Comparison of ENCODE assay signal across 14 cellular contexts in genomic region chr10:129962092-129962494, GRCh38. TPM values are rescaled to one million over a fixed set of nuclear protein-coding genes. Genes with fewer than 3 reads are reported as not detected.
A peak's percentile ranks its signal among the peaks of the same experiment; 100 is the strongest.
DNase-seq lines count a peak whose midpoint lies in the region; ATAC-seq and TF ChIP-seq lines count a peak whose summit lies in the region.
"Had no signal": no experiment of that assay in that cellular context is flagged by ENCODE, and none has a peak within 500 bp of the region (broad histone marks: within the 10 kb centered on the region; RNA-seq: fewer than 3 reads in every experiment).

No MANE protein-coding gene starts in this region.

- H3K4me3 ChIP-seq in left ventricle myocardium inferior (peak overlapping the region; percentile 75), skeletal muscle satellite cell (ENCODE audit: low read length) (peak overlapping the region; percentile 90)
- H3K4me3 ChIP-seq: GM12878 had no signal

- ATAC-seq in GM18873 (IDR thresholded peaks at IDR 0.05; ENCODE audit: low FRiP score, unreplicated experiment), result no peak
- ATAC-seq: GM12878, PC-3 had no signal

- H3K27ac Mint-ChIP-seq in T-helper 1 cell treated with Interleukin-12 subunit alpha and Interleukin-12 subunit beta and Interleukin-4 antibody, amounts not matched to agents 30 μg/mL and 1 μg/mL, for 36 hours, result peak overlapping the region; percentile 37

- H3K9me3 ChIP-seq in left ventricle myocardium inferior (replicated peaks), result no peaks in the 10 kb centered on the region
- no peaks in the 10 kb centered on the region for H3K9me3 ChIP-seq in skeletal muscle satellite cell (replicated peaks; ENCODE audit: low read length)

- H3K36me3 Mint-ChIP-seq in T-helper 1 cell treated with Interleukin-12 subunit alpha and Interleukin-12 subunit beta and Interleukin-4 antibody, amounts not matched to agents 30 μg/mL and 1 μg/mL, for 36 hours (ENCODE audit: low read depth), result peaks cover 2% of the 10 kb centered on the region

- H3K36me3 ChIP-seq in left ventricle myocardium inferior (no peaks in the 10 kb centered on the region), skeletal muscle satellite cell (ENCODE audit: insufficient read depth, low read length) (peaks cover 9% of the 10 kb centered on the region)

- TF ChIP-seq CTCF in left ventricle myocardium inferior (IDR thresholded peaks at IDR 0.05; ENCODE audit: borderline replicate concordance), result no peak

- H3K9me3 Mint-ChIP-seq in T-helper 1 cell treated with Interleukin-12 subunit alpha and Interleukin-12 subunit beta and Interleukin-4 antibody, amounts not matched to agents 30 μg/mL and 1 μg/mL, for 36 hours, result no peaks in the 10 kb centered on the region

- peak overlapping the region; percentile 89 for H3K9ac ChIP-seq in skeletal muscle satellite cell (ENCODE audit: low read depth, low read length)

- intact Hi-C loops in left ventricle myocardium inferior (cut with micrococcal nuclease), result no loop called here

- H3K4me1 ChIP-seq in left ventricle myocardium inferior (peaks cover 54% of the 10 kb centered on the region), skeletal muscle satellite cell (ENCODE audit: control insufficient read depth, insufficient read depth, low read length) (peaks cover 17% of the 10 kb centered on the region)

- H3K4me3 Mint-ChIP-seq in T-helper 1 cell treated with Interleukin-12 subunit alpha and Interleukin-12 subunit beta and Interleukin-4 antibody, amounts not matched to agents 30 μg/mL and 1 μg/mL, for 36 hours, result no peak overlapping the region

- H3K27me3 Mint-ChIP-seq in T-helper 1 cell treated with Interleukin-12 subunit alpha and Interleukin-12 subunit beta and Interleukin-4 antibody, amounts not matched to agents 30 μg/mL and 1 μg/mL, for 36 hours (ENCODE audit: low read depth), result peaks cover 68% of the 10 kb centered on the region

- H3K4me1 Mint-ChIP-seq in T-helper 1 cell treated with Interleukin-12 subunit alpha and Interleukin-12 subunit beta and Interleukin-4 antibody, amounts not matched to agents 30 μg/mL and 1 μg/mL, for 36 hours (ENCODE audit: low read depth), result peaks cover 13% of the 10 kb centered on the region

- DNase-seq in T-helper 1 cell, result no peak
- DNase-seq in MV-4-11 (lab: John Stamatoyannopoulos, UW), result peak; percentile 20
- DNase-seq in left ventricle myocardium inferior, result no peak
- no peak for DNase-seq in D341Med (ENCODE audit: low spot score)
- no peak for DNase-seq in stimulated activated CD4-positive, alpha-beta T cell treated with anti-CD3 and anti-CD28 coated beads, Interleukin-15, amount 100 ng/mL, for 24 hours
- DNase-seq: amygdala; mammary epithelial cell; PC-3; stimulated activated CD4-positive, alpha-beta T cell treated with anti-CD3 and anti-CD28 coated beads, Interleukin-2, amount 100 ng/mL, for 48 hours had no signal

- peak overlapping the region; percentile 70 for H3K4me2 ChIP-seq in skeletal muscle satellite cell (ENCODE audit: low read length)

- peak overlapping the region; percentile 93 for H3K27ac ChIP-seq in left ventricle myocardium inferior (replicated peaks)

- peaks cover 99% of the 10 kb centered on the region for H3K27me3 ChIP-seq in left ventricle myocardium inferior (ENCODE audit: low read depth)
- H3K27me3 ChIP-seq in skeletal muscle satellite cell (ENCODE audit: control insufficient read depth, insufficient read depth, low read length), result peaks cover 38% of the 10 kb centered on the region

RNA-seq across cellular contexts. Expression of gene EBF3, which starts 2.0 kb away (rescaled TPM):
- total RNA-seq in left ventricle myocardium inferior, result 6.2 TPM
- 12.9 and 16.2 TPM in 2 replicates for total RNA-seq in skeletal muscle satellite cell (2012; rRNA removed)
- total RNA-seq: GM12878, M059J, PC-3 had no signal
